In the genomic region with DNA sequence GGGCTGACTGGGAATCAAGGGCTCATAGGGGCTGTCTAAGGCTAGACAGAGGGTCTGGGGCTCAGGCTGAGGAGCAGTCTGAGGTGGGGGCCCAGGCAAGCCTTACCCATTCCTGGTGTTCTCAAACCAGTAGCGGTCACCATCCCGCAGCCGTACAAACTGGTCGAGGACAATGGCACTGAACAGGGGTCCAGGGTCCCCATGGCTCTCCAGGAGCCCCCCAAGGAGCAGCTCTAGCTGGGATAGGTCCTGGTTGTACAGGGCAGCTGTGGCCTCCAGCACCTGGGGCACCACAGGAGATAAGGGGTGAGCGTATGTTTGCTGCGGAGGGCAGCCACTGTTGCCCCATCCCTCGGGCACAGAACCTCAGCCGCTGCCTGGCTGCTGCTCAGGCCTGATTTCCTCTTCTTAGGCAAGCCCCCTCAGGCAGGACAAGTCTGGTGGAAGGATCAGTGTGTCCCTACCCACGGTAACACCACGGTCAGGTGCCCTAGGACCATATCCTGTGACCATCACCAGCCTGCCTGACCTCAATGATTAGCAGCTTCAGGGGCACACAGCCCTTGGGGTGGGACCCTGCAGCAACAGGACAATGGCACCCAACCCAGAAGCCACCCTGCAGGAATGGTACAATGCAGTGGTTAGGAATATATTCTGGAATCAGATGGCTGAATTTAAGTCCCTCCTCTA, we compare ENCODE assay signal across 28 cellular contexts. TPM values are rescaled to one million over a fixed set of nuclear protein-coding genes. Genes with fewer than 3 reads are reported as not detected.
"Had no signal": no experiment of that assay in that cellular context is flagged by ENCODE, and none has a peak within 500 bp of the region (broad histone marks: within the 10 kb centered on the region; RNA-seq: fewer than 3 reads in every experiment).

No MANE protein-coding gene starts in this region.

- H3K4me1 ChIP-seq: parathyroid adenoma had no signal

- H3K4me3 ChIP-seq: esophagus squamous epithelium, lower lobe of right lung, prostate gland, right atrium auricular region, skin epidermis, spleen, suprapubic skin, transverse colon had no signal

- ATAC-seq: effector memory CD8-positive, alpha-beta T cell; left colon; left ventricle myocardium superior; lower lobe of right lung; natural killer cell; stimulated activated naive B cell treated with anti-CD40 and anti-IgM and Interleukin-4, amounts not matched to agents 10 μg/mL and 1 μg/mL and 100 μg/mL, for 72 hours had no signal

- H3K9me3 ChIP-seq: esophagus squamous epithelium, lower lobe of right lung, neutrophil, prostate gland, right atrium auricular region, spleen, suprapubic skin, transverse colon had no signal

- DNase-seq: cerebellar nuclear complex; cortex of kidney; effector memory CD8-positive, alpha-beta T cell; erythroblast; esophagus squamous epithelium; foreskin melanocyte; hypothalamus; immature natural killer cell; islet precursor cell; kidney glomerular epithelial cell; left colon; left ventricle myocardium superior; lower lobe of right lung; natural killer cell; spleen; stimulated activated CD4-positive, alpha-beta T cell treated with anti-CD3 and anti-CD28 coated beads, Interleukin-2, amount 100 ng/mL, for 48 hours; stimulated activated naive B cell treated with anti-CD40 and anti-IgM and Interleukin-4, amounts not matched to agents 10 μg/mL and 1 μg/mL and 100 μg/mL, for 72 hours; transverse colon had no signal

- H3K27ac ChIP-seq: esophagus squamous epithelium, lower lobe of right lung, neutrophil, parathyroid adenoma, prostate gland, right atrium auricular region, skin epidermis, spleen, suprapubic skin, transverse colon had no signal

- FAIRE-seq: endometrium had no signal

- H3K36me3 ChIP-seq: lower lobe of right lung, neutrophil, prostate gland, right atrium auricular region, spleen, suprapubic skin, transverse colon had no signal

RNA-seq across cellular contexts. Expression of a gene that starts 5.9 kb away (rescaled TPM):
- total RNA-seq: dermis microvascular lymphatic vessel endothelial cell, spleen had no signal

RNA-seq across cellular contexts. Expression of a gene that starts 6.0 kb away (rescaled TPM):
- total RNA-seq: dermis microvascular lymphatic vessel endothelial cell, left ventricle myocardium superior, lower lobe of right lung, mononuclear cell, natural killer cell, omental fat pad, prostate gland, right atrium auricular region, spleen, suprapubic skin had no signal

RNA-seq across cellular contexts. Expression of a gene that starts 21.6 kb away (rescaled TPM):
- total RNA-seq: dermis microvascular lymphatic vessel endothelial cell had no signal

RNA-seq across cellular contexts. Expression of a gene that starts 21.7 kb away (rescaled TPM):
- total RNA-seq: dermis microvascular lymphatic vessel endothelial cell had no signal
